In the genomic region with DNA sequence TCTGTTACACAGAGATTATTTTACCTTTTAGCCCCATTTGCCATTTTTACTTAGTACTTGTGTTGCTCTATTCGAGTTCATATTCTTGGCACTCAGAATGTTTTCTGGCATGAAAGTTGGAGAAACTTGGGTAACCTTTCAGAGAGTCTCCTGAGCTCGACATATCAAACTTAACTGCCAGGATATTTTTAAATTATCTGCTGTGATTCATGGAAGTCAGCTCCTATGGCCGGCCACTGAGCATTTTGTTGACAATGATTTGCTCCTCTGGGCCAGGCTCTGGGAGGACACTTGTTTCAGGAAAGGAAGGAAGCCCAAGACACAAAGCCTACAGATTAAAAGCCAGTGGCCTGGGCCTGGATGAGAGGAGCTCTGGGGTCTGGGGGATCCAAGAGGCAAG, we compare ENCODE assay signal across 22 cellular contexts.
A peak's percentile ranks its signal among the peaks of the same experiment; 100 is the strongest.
DNase-seq lines count a peak whose midpoint lies in the region; ATAC-seq and TF ChIP-seq lines count a peak whose summit lies in the region.
"Had no signal": no experiment of that assay in that cellular context is flagged by ENCODE, and none has a peak within 500 bp of the region (broad histone marks: within the 10 kb centered on the region; RNA-seq: fewer than 3 reads in every experiment).

No MANE protein-coding gene starts in this region.

- TF ChIP-seq POLR2A in heart left ventricle (IDR thresholded peaks at IDR 0.05): no peak

- CTCF ChIA-PET in OCI-LY7 (lab: Charles Lee; ENCODE audit: unreplicated experiment): interaction anchor here (0.7 to 1.2 kb wide), 3 partner anchors 11 to 82 kb away, joined by 3 to 5 read pairs (median 3); no protein-coding TSS in a partner anchor

- H2AFZ ChIP-seq in OCI-LY7 (ENCODE audit: low read length): peak overlapping the region; percentile 51; the same call in 1 of the 2 replicates
- H2AFZ ChIP-seq in Karpas-422 (ENCODE audit: low read length): no peak overlapping the region
- H2AFZ ChIP-seq: GM23338 had no signal

- no peaks in the 10 kb centered on the region for H3K9me3 ChIP-seq in OCI-LY7 (ENCODE audit: low read length)
- no peaks in the 10 kb centered on the region for H3K9me3 ChIP-seq in heart left ventricle
- no peaks in the 10 kb centered on the region for H3K9me3 ChIP-seq in thoracic aorta
- no peaks in the 10 kb centered on the region for H3K9me3 ChIP-seq in Karpas-422 (ENCODE audit: low read length)
- H3K9me3 ChIP-seq: Caco-2, HAP-1 had no signal

- peaks cover 81% of the 10 kb centered on the region for H3K4me1 ChIP-seq in OCI-LY7 (ENCODE audit: insufficient read depth, low read length, poor library complexity, severe bottlenecking)
- H3K4me1 ChIP-seq in heart left ventricle: peaks cover 0 to 64% (median 18%) of the 10 kb centered on the region in 12 donors
- peaks cover 38 to 58% of the 10 kb centered on the region in 2 donors for H3K4me1 ChIP-seq in thoracic aorta (ENCODE audit: control insufficient read depth in 1 of 2, low read depth in 2 of 2)
- peaks cover 19% of the 10 kb centered on the region for H3K4me1 ChIP-seq in Karpas-422 (ENCODE audit: low read length)
- H3K4me1 ChIP-seq: Caco-2, HAP-1 had no signal

- H3K27ac ChIP-seq in OCI-LY7 (ENCODE audit: low read depth, low read length, poor library complexity, severe bottlenecking): peak overlapping the region; percentile 67
- H3K27ac ChIP-seq in heart left ventricle: peak overlapping the region in 11 of 12 donors; percentile 36 to 85 (median 58)
- peak overlapping the region; percentile 51 to 53 for H3K27ac ChIP-seq in thoracic aorta
- H3K27ac ChIP-seq in Karpas-422 (ENCODE audit: low read length): no peak overlapping the region
- H3K27ac ChIP-seq: SK-N-MC had no signal

- WGBS in heart left ventricle, 4 donors: 25 to 54% (median 36%) methylated on average over 3 of the region's 3 CpGs

- no peaks in the 10 kb centered on the region for H3K36me3 ChIP-seq in OCI-LY7 (ENCODE audit: insufficient read depth, low read length)
- no peaks in the 10 kb centered on the region for H3K36me3 ChIP-seq in heart left ventricle
- no peaks in the 10 kb centered on the region for H3K36me3 ChIP-seq in thoracic aorta
- H3K36me3 ChIP-seq in Karpas-422 (ENCODE audit: insufficient read depth, low read length): no peaks in the 10 kb centered on the region
- H3K36me3 ChIP-seq: HAP-1 had no signal

- H3K9me2 ChIP-seq in OCI-LY7 (ENCODE audit: insufficient read depth, low read length) (no peaks in the 10 kb centered on the region), Karpas-422 (replicated peaks; ENCODE audit: insufficient read depth, low read length) (no peaks in the 10 kb centered on the region)

- POLR2A ChIA-PET in OCI-LY7 (lab: Charles Lee): interaction anchor here (0.6 to 2.5 kb wide), 4 partner anchors 32 to 305 kb away, joined by 3 to 20 read pairs (median 3); no protein-coding TSS in a partner anchor

- ATAC-seq in heart left ventricle (peak; percentile 12 to 59 (median 28)), thoracic aorta (ENCODE audit: insufficient number of reproducible peaks, low FRiP score, low read depth) (no peak)
- ATAC-seq: GM12878, GM23338, PC-3 had no signal

- peak overlapping the region; percentile 70 for H3K4me3 ChIP-seq in OCI-LY7 (ENCODE audit: low read depth, low read length, poor library complexity, severe bottlenecking)
- H3K4me3 ChIP-seq in heart left ventricle: no peak overlapping the region
- no peak overlapping the region for H3K4me3 ChIP-seq in thoracic aorta
- no peak overlapping the region for H3K4me3 ChIP-seq in Karpas-422 (ENCODE audit: low read length)
- H3K4me3 ChIP-seq: GM12878, GM23338, HAP-1, SK-N-MC had no signal

- DNase-seq in OCI-LY7 (ENCODE audit: low spot score) (no peak), heart left ventricle (peak in 1 of 5 donors; percentile 45), myocyte (ENCODE audit: low read depth) (peak; percentile 13), thoracic aorta (ENCODE audit: low spot score) (no peak), COLO668 (lab: John Stamatoyannopoulos, UW; ENCODE audit: unreplicated experiment) (no peak), Karpas-422 (no peak), NCI-H2081 (lab: John Stamatoyannopoulos, UW) (no peak)
- DNase-seq: Caco-2, DND-41, MV-4-11, NCI-H1105 treated with DMSO at 0.1 percent for 48 hours, NCI-H1694, NCI-H2081 treated with DMSO at 0.1 percent for 48 hours, NCI-H2171 treated with DMSO at 0.1 percent for 48 hours, NCI-H446, NCI-H526 treated with DMSO at 0.1 percent for 48 hours, PC-3, SHP77 treated with DMSO at 0.1 percent for 48 hours had no signal

- H4K20me1 ChIP-seq in OCI-LY7 (ENCODE audit: insufficient read depth, low read length): no peaks in the 10 kb centered on the region
- H4K20me1 ChIP-seq in Karpas-422 (ENCODE audit: insufficient read depth, low read depth, low read length): no peaks in the 10 kb centered on the region

- no peak overlapping the region for H3K9ac ChIP-seq in Karpas-422 (ENCODE audit: low read length)

- BruUV-seq in OCI-LY7 (replicated peaks; lab: Mats Ljungman, UMichigan): TSS peak; percentile 67

- intact Hi-C loops in OCI-LY7 (cut with micrococcal nuclease; ENCODE audit: unreplicated experiment): loop anchor here (2.0 to 10.0 kb wide), 2 partner anchors 36 to 300 kb away; no protein-coding TSS in a partner anchor
- intact Hi-C loops in heart left ventricle (cut with DNase I): loop anchor here in 2 of 10 donors (5.0 kb wide), 1 partner anchor 67 kb away; no protein-coding TSS in a partner anchor

- H3K27me3 ChIP-seq in heart left ventricle (no peaks in the 10 kb centered on the region), thoracic aorta (replicated peaks; ENCODE audit: insufficient read depth) (no peaks in the 10 kb centered on the region), Karpas-422 (ENCODE audit: low read length) (no peaks in the 10 kb centered on the region)

- H3K4me2 ChIP-seq in OCI-LY7 (ENCODE audit: low read length) (peak overlapping the region; percentile 76), Karpas-422 (ENCODE audit: low read depth, low read length, poor library complexity, severe bottlenecking) (no peak overlapping the region)
- H3K4me2 ChIP-seq: GM23338 had no signal

- no peak for TF ChIP-seq CTCF in OCI-LY7 (conservative IDR thresholded peaks at IDR 0.05; ENCODE audit: low read length)
- TF ChIP-seq CTCF in heart left ventricle (IDR thresholded peaks at IDR 0.05): no peak
- TF ChIP-seq CTCF in thoracic aorta (IDR thresholded peaks at IDR 0.05): no peak

- H3K79me2 ChIP-seq in OCI-LY7 (ENCODE audit: insufficient read depth, low read depth, low read length): peaks cover 35% of the 10 kb centered on the region
- H3K79me2 ChIP-seq in Karpas-422 (ENCODE audit: low read length): no peaks in the 10 kb centered on the region
